In genomic region chr21:17796503-17796902, GRCh38 we compare ENCODE assay signal across 1 cellular context.
A peak's percentile ranks its signal among the peaks of the same experiment; 100 is the strongest.
TF ChIP-seq lines count a peak whose summit lies in the region.

No MANE protein-coding gene starts in this region.

TF ChIP-seq in liver, 16 proteins besides CTCF, POLR2A, EP300 and RAD21 (continued from another document):
- peak; percentile 26 for TF ChIP-seq REST (IDR thresholded peaks at IDR 0.05)
- TF ChIP-seq SP1 (IDR thresholded peaks at IDR 0.05): peak; percentile 79
- peak; percentile 51 for TF ChIP-seq YY1 (IDR thresholded peaks at IDR 0.05)
- TF ChIP-seq HNF4A (conservative IDR thresholded peaks at IDR 0.05): peak; percentile 96 to 97
- no peak for TF ChIP-seq NR2F2 (IDR thresholded peaks at IDR 0.05)
- no peak for TF ChIP-seq TAF1 (conservative IDR thresholded peaks at IDR 0.05)
- TF ChIP-seq FOXA2 (IDR thresholded peaks at IDR 0.05): peak; percentile 84
- TF ChIP-seq JUND (IDR thresholded peaks at IDR 0.05): peak; percentile 67 to 68
